8 cellular contexts compared by ENCODE assay signal in genomic region chr20:41956316-41957050, GRCh38.
DNase-seq lines count a peak whose midpoint lies in the region; ATAC-seq and TF ChIP-seq lines count a peak whose summit lies in the region.

No MANE protein-coding gene starts in this region.

- DNase-seq in DMS 273 (lab: John Stamatoyannopoulos, UW; ENCODE audit: unreplicated experiment): peak; percentile 31
- no peak for DNase-seq in IMR-90
- peak; percentile 16 for DNase-seq in SK-N-DZ (ENCODE audit: low spot score)
- DNase-seq in left kidney (ENCODE audit: low read depth, low spot score): peak; percentile 41
- DNase-seq in NCI-H128 (lab: John Stamatoyannopoulos, UW; ENCODE audit: unreplicated experiment): no peak
- no peak for DNase-seq in central memory CD4-positive, alpha-beta T cell
- DNase-seq in hippocampal formation (lab: John Stamatoyannopoulos, UW): no peak

- H4K20me1 ChIP-seq in IMR-90 (ENCODE audit: insufficient read depth, low read length): no peaks in the 10 kb centered on the region

- H3K9me3 ChIP-seq in IMR-90 (ENCODE audit: control insufficient read depth, insufficient read depth, low read length): peaks cover 13% of the 10 kb centered on the region; the same call in 1 of the 2 replicates

- H3K23ac ChIP-seq in IMR-90 (ENCODE audit: low read depth, low read length): no peak overlapping the region

- H2BK120ac ChIP-seq in IMR-90 (ENCODE audit: low read depth, low read length): no peak overlapping the region

- H2BK20ac ChIP-seq in IMR-90 (ENCODE audit: low read depth, low read length): no peak overlapping the region

- ATAC-seq in IMR-90 (ENCODE audit: low read depth): no peak
- ATAC-seq in HG03135 (IDR thresholded peaks at IDR 0.05; ENCODE audit: unreplicated experiment): no peak

- H3K27me3 ChIP-seq in IMR-90 (ENCODE audit: control insufficient read depth, insufficient read depth, low read length): no peaks in the 10 kb centered on the region

- H3K27ac ChIP-seq in IMR-90 (ENCODE audit: insufficient read depth, low read length): no peak overlapping the region

- H3K79me1 ChIP-seq in IMR-90 (ENCODE audit: low read depth in 1 of 2, low read length in 2 of 2): no peaks in the 10 kb centered on the region

- H3K18ac ChIP-seq in IMR-90 (ENCODE audit: low read depth, low read length): no peak overlapping the region

- H3K4ac ChIP-seq in IMR-90 (ENCODE audit: low read depth, low read length): no peak overlapping the region

- H4K5ac ChIP-seq in IMR-90 (ENCODE audit: low read depth, low read length): no peak overlapping the region

- intact Hi-C loops in IMR-90 (cut with micrococcal nuclease): no loop called here

- no peak overlapping the region for H2AK5ac ChIP-seq in IMR-90 (ENCODE audit: low read depth, low read length)

- TF ChIP-seq RAD21 in IMR-90 (IDR thresholded peaks at IDR 0.05; ENCODE audit: low read length): peak; percentile 40

- no peak overlapping the region for H4K91ac ChIP-seq in IMR-90 (ENCODE audit: insufficient read depth, low read depth, low read length)

- H3K4me1 ChIP-seq in IMR-90 (ENCODE audit: control insufficient read depth, insufficient read depth, low read length): no peaks in the 10 kb centered on the region

- peak; percentile 38 for TF ChIP-seq CTCF in IMR-90 (conservative IDR thresholded peaks at IDR 0.05; ENCODE audit: low read depth, low read length)

- H2BK15ac ChIP-seq in IMR-90 (ENCODE audit: low read depth, low read length): no peak overlapping the region

- no peak overlapping the region for H3K4me2 ChIP-seq in IMR-90 (ENCODE audit: low read depth, low read length)

- dilution Hi-C loops in IMR-90 (cut with HindIII; ENCODE audit: low sequenced_read_pairs, unreplicated experiment): no loop called here

- no CpG with 5 or more reads among the region's 6 CpGs for WGBS in IMR-90 (ENCODE audit: extremely low coverage in 2 of 2, insufficient read length in 1 of 2), 2 experiments

- H3K36me3 ChIP-seq in IMR-90 (ENCODE audit: control insufficient read depth, insufficient read depth, low read length): no peaks in the 10 kb centered on the region

- no peak for TF ChIP-seq POLR2A in IMR-90 (IDR thresholded peaks at IDR 0.05; ENCODE audit: low read depth, low read length)

- no peak overlapping the region for H2AFZ ChIP-seq in IMR-90 (replicated peaks; ENCODE audit: low read length, poor library complexity)

- no peak overlapping the region for H3K14ac ChIP-seq in IMR-90 (replicated peaks; ENCODE audit: low read depth, low read length)

- no TSS peak for BruUV-seq in IMR-90 (replicated peaks; lab: Mats Ljungman, UMichigan)

- no peak overlapping the region for H3K4me3 ChIP-seq in IMR-90 (ENCODE audit: insufficient read depth, low read depth, low read length)

- POLR2A ChIA-PET in IMR-90 (lab: Charles Lee; ENCODE audit: unreplicated experiment): no interaction called here

- no peak overlapping the region for H3K9ac ChIP-seq in IMR-90 (ENCODE audit: low read depth, low read length)

- no peak overlapping the region for H4K8ac ChIP-seq in IMR-90 (ENCODE audit: low read depth in 2 of 2, low read length in 2 of 2)

- no peak overlapping the region for H2BK5ac ChIP-seq in IMR-90 (ENCODE audit: low read depth, low read length, poor library complexity, severe bottlenecking)

- no peak overlapping the region for H2AK9ac ChIP-seq in IMR-90 (replicated peaks; ENCODE audit: low read depth, low read length, poor library complexity)

- in situ Hi-C loops in IMR-90 (cut with MboI; ENCODE audit: low sequenced_read_pairs): no loop called here

- no peak overlapping the region for H3K56ac ChIP-seq in IMR-90 (ENCODE audit: extremely low read depth, insufficient read depth, low read length)

- CTCF ChIA-PET in IMR-90 (lab: Yijun Ruan, JAX): no interaction called here

- no peaks in the 10 kb centered on the region for H3K9me1 ChIP-seq in IMR-90 (ENCODE audit: insufficient read depth, low read length)

TF ChIP-seq in IMR-90, 13 proteins besides CTCF, POLR2A, EP300 and RAD21:
- no peak for TF ChIP-seq FOS (IDR thresholded peaks at IDR 0.05; ENCODE audit: low read depth, low read length)
- TF ChIP-seq CHD1 (IDR thresholded peaks at IDR 0.05; ENCODE audit: low read depth, low read length): no peak
- no peak for TF ChIP-seq MXI1 (IDR thresholded peaks at IDR 0.05; ENCODE audit: borderline replicate concordance, low read depth, low read length)
- no peak for TF ChIP-seq CEBPB (IDR thresholded peaks at IDR 0.05; ENCODE audit: low read depth, low read length)
- peak; percentile 29 for TF ChIP-seq SMC3 (IDR thresholded peaks at IDR 0.05; ENCODE audit: low read depth, low read length)
- TF ChIP-seq RFX5 (IDR thresholded peaks at IDR 0.05; ENCODE audit: low read depth, low read length): no peak

Comparison
In these comparisons a context has a peak if more than half of its experiments do, and no peak if none do; other contexts are left out.
1. DNase-seq: peak in DMS 273 (single experiment), SK-N-DZ (single experiment) and left kidney (single experiment); none in IMR-90 (single experiment), NCI-H128 (single experiment), central memory CD4-positive, alpha-beta T cell (single experiment) and hippocampal formation (0 of 2).